Comparison of ENCODE assay signal across 9 cellular contexts in the genomic region with DNA sequence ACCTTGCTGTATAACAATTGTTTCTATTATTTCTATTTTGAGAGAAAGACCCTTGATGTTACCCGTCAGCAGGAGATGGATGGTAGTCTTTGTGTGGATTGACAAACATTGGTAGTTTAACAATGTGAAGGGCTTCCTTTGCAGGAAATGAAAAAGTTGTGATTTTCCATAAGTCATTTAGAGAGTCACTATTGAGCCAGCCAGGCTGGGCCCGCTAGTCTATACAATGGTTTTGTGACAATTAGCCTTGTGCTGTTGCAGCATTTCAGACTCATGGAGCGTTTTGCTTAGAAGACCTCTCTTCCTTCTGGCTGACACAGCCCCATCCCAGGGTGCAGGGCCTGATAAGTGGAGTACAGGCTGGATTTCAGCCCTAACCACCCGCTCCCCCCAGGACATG. TPM values are rescaled to one million over a fixed set of nuclear protein-coding genes. Genes with fewer than 3 reads are reported as not detected.
DNase-seq lines count a peak whose midpoint lies in the region; ATAC-seq and TF ChIP-seq lines count a peak whose summit lies in the region.
"Had no signal": no experiment of that assay in that cellular context is flagged by ENCODE, and none has a peak within 500 bp of the region (broad histone marks: within the 10 kb centered on the region; RNA-seq: fewer than 3 reads in every experiment).

No MANE protein-coding gene starts in this region.

- peak overlapping the region; percentile 95 for H3K27ac Mint-ChIP-seq in osteocyte (ENCODE audit: unreplicated experiment)

- peak overlapping the region; percentile 41 for H3K4me3 ChIP-seq in GM12865 (ENCODE audit: low read depth, low read length)
- H3K4me3 ChIP-seq in body of pancreas: no peak overlapping the region

- peaks cover 89% of the 10 kb centered on the region for H3K4me1 Mint-ChIP-seq in osteocyte (ENCODE audit: unreplicated experiment)

- peak overlapping the region; percentile 34 for H3K4me3 Mint-ChIP-seq in osteocyte (ENCODE audit: unreplicated experiment)

- intact Hi-C loops in body of pancreas (cut with DNase I): no loop called here

- no peaks in the 10 kb centered on the region for H3K27me3 ChIP-seq in body of pancreas

- DNase-seq in GM12865 (ENCODE audit: low read depth) (peak; percentile 55), dermis blood vessel endothelial cell (peak; percentile 70), osteocyte (ENCODE audit: extremely low spot score, unreplicated experiment) (no peak), body of pancreas (no peak), HUDEP-2 (lab: John Stamatoyannopoulos, UW; ENCODE audit: unreplicated experiment in 76 of 76) (no peak), NCI-H1417 treated with DMSO at 0.1 percent for 48 hours (lab: John Stamatoyannopoulos, UW) (no peak)
- no peak for DNase-seq in activated effector memory CD4-positive, alpha-beta T cell treated with anti-CD3 and anti-CD28 coated beads, Interleukin-2, amount 50 U/mL, for 16 hours
- DNase-seq: NCI-H1092 treated with DMSO at 0.1 percent for 48 hours had no signal

- TF ChIP-seq CTCF in GM12865 (IDR thresholded peaks at IDR 0.05; ENCODE audit: insufficient read depth, low read depth, low read length, missing control alignments) (no peak), osteocyte (IDR thresholded peaks at IDR 0.05) (no peak), body of pancreas (IDR thresholded peaks at IDR 0.05) (no peak)

- H3K9me3 Mint-ChIP-seq in osteocyte (ENCODE audit: unreplicated experiment): no peaks in the 10 kb centered on the region

- no peak for TF ChIP-seq POLR2A in body of pancreas (IDR thresholded peaks at IDR 0.05)

- no peaks in the 10 kb centered on the region for H3K27me3 Mint-ChIP-seq in osteocyte (ENCODE audit: unreplicated experiment)

- ATAC-seq in HG02678 (IDR thresholded peaks at IDR 0.05; ENCODE audit: unreplicated experiment) (peak; percentile 22), body of pancreas (no peak)

- peaks cover 8% of the 10 kb centered on the region for H3K4me1 ChIP-seq in body of pancreas

- H3K36me3 Mint-ChIP-seq in osteocyte (ENCODE audit: unreplicated experiment): peaks cover 5% of the 10 kb centered on the region

- no peaks in the 10 kb centered on the region for H3K9me3 ChIP-seq in body of pancreas

- no peaks in the 10 kb centered on the region for H3K36me3 ChIP-seq in body of pancreas (replicated peaks in 1 of 2; ENCODE audit: insufficient read depth in 1 of 2, low read depth in 2 of 2)

- WGBS in body of pancreas, 2 donors: 90% methylated on average over 4 of the region's 4 CpGs

- peak overlapping the region in 1 of 4 donors; percentile 1 for H3K27ac ChIP-seq in body of pancreas

RNA-seq across cellular contexts. Expression of a gene that starts 18.3 kb away (rescaled TPM):
- total RNA-seq in dermis blood vessel endothelial cell (618 and 745 TPM in 2 replicates), osteocyte (754 and 795 TPM in 2 replicates), body of pancreas (100 to 1,000 TPM; 184 to 203 TPM)

Comparison
In these comparisons a context has a peak if more than half of its experiments do, and no peak if none do; other contexts are left out.
1. DNase-seq: peak in GM12865 (single experiment) and dermis blood vessel endothelial cell (single experiment); none in osteocyte (single experiment), body of pancreas (0 of 4), activated effector memory CD4-positive, alpha-beta T cell treated with anti-CD3 and anti-CD28 coated beads, Interleukin-2, amount 50 U/mL, for 16 hours (single experiment), HUDEP-2 (0 of 76) and NCI-H1417 treated with DMSO at 0.1 percent for 48 hours (single experiment).